Comparison of ENCODE assay signal across 1 cellular context in genomic region chr19:40392123-40392522, GRCh38.
TF ChIP-seq lines count a peak whose summit lies in the region.

No MANE protein-coding gene starts in this region.

TF ChIP-seq in H1, 55 proteins besides CTCF, POLR2A, EP300 and RAD21:
- TF ChIP-seq SRF (IDR thresholded peaks at IDR 0.05; ENCODE audit: low read depth, low read length) (no peak), GABPA (IDR thresholded peaks at IDR 0.05; ENCODE audit: borderline replicate concordance, insufficient read depth, low read length) (no peak), JUN (IDR thresholded peaks at IDR 0.05; ENCODE audit: low read depth, low read length) (no peak), USF2 (IDR thresholded peaks at IDR 0.05; ENCODE audit: low read length) (no peak), CREB1 (IDR thresholded peaks at IDR 0.05) (no peak), BACH1 (IDR thresholded peaks at IDR 0.05; ENCODE audit: low read length) (no peak), RXRA (IDR thresholded peaks at IDR 0.05; ENCODE audit: insufficient read depth, low read depth, low read length) (no peak), CBX5 (IDR thresholded peaks at IDR 0.05; ENCODE audit: low read depth, low read length) (no peak), CBX8 (IDR thresholded peaks at IDR 0.05; ENCODE audit: borderline replicate concordance, low read depth, low read length) (no peak), CEBPB (IDR thresholded peaks at IDR 0.05; ENCODE audit: low read depth, low read length) (no peak), NRF1 (IDR thresholded peaks at IDR 0.05; ENCODE audit: low read depth, low read length) (no peak), NANOG (IDR thresholded peaks at IDR 0.05; ENCODE audit: insufficient read depth, low read depth, low read length, poor library complexity, severe bottlenecking) (no peak), HDAC6 (IDR thresholded peaks at IDR 0.05; ENCODE audit: low read depth, low read length) (no peak), BCL11A (IDR thresholded peaks at IDR 0.05; ENCODE audit: low read depth in 2 of 2, low read length in 2 of 2) (no peak)
- TF ChIP-seq, protein P1, sequence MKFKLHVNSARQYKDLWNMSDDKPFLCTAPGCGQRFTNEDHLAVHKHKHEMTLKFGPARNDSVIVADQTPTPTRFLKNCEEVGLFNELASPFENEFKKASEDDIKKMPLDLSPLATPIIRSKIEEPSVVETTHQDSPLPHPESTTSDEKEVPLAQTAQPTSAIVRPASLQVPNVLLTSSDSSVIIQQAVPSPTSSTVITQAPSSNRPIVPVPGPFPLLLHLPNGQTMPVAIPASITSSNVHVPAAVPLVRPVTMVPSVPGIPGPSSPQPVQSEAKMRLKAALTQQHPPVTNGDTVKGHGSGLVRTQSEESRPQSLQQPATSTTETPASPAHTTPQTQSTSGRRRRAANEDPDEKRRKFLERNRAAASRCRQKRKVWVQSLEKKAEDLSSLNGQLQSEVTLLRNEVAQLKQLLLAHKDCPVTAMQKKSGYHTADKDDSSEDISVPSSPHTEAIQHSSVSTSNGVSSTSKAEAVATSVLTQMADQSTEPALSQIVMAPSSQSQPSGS (IDR thresholded peaks at IDR 0.05; ENCODE audit: low read length) = no peak
- TF ChIP-seq, protein P2, sequence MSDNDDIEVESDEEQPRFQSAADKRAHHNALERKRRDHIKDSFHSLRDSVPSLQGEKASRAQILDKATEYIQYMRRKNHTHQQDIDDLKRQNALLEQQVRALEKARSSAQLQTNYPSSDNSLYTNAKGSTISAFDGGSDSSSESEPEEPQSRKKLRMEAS (IDR thresholded peaks at IDR 0.05) = no peak
